Comparison of ENCODE assay signal across 28 cellular contexts in genomic region chr6:151590742-151591141, GRCh38.
"Had no signal": no experiment of that assay in that cellular context is flagged by ENCODE, and none has a peak within 500 bp of the region (broad histone marks: within the 10 kb centered on the region; RNA-seq: fewer than 3 reads in every experiment).

No MANE protein-coding gene starts in this region.

- H3K27me3 ChIP-seq: dorsolateral prefrontal cortex, esophagus squamous epithelium, gastrocnemius medialis, heart right ventricle, left lung had no signal

- ATAC-seq: esophagus mucosa; gastrocnemius medialis; heart right ventricle; left cardiac atrium; left lung; lower lobe of right lung; mucosa of descending colon; naive thymus-derived CD8-positive, alpha-beta T cell had no signal

- H3K36me3 ChIP-seq: esophagus squamous epithelium, gastrocnemius medialis, heart right ventricle, left lung, lower lobe of right lung had no signal

- H3K4me3 ChIP-seq: coronary artery, dorsolateral prefrontal cortex, esophagus squamous epithelium, gastrocnemius medialis, heart right ventricle, left lung, lower lobe of right lung, mucosa of descending colon had no signal

- DNase-seq: dermis blood vessel endothelial cell; dorsolateral prefrontal cortex; effector CD4-positive, alpha-beta T cell; effector memory CD4-positive, alpha-beta T cell; erythroblast; esophagus squamous epithelium; foreskin fibroblast; foreskin melanocyte; gastrocnemius medialis; glutamatergic neuron; head of caudate nucleus; heart right ventricle; hippocampal formation; left cardiac atrium; left lung; lower lobe of right lung; mesenchymal stem cell; mucosa of descending colon; naive B cell; naive thymus-derived CD8-positive, alpha-beta T cell had no signal

- H3K27ac Mint-ChIP-seq: mesothelial cell of epicardium; naive B cell; naive thymus-derived CD8-positive, alpha-beta T cell had no signal

- H3K4me1 Mint-ChIP-seq: mesothelial cell of epicardium; naive thymus-derived CD8-positive, alpha-beta T cell had no signal

- H3K9me3 ChIP-seq: gastrocnemius medialis had no signal

- H3K4me3 Mint-ChIP-seq: mesothelial cell of epicardium; naive B cell; naive thymus-derived CD8-positive, alpha-beta T cell had no signal

- H3K4me1 ChIP-seq: esophagus squamous epithelium, gastrocnemius medialis, heart right ventricle, left lung, lower lobe of right lung had no signal

- H3K27ac ChIP-seq: coronary artery, dorsolateral prefrontal cortex, epithelial cell of prostate, esophagus squamous epithelium, gastrocnemius medialis, heart right ventricle, left lung, lower lobe of right lung had no signal

- FAIRE-seq: colon, endometrium, islet of Langerhans, keratinocyte had no signal

- H3K36me3 Mint-ChIP-seq: mesothelial cell of epicardium, naive B cell had no signal
